ENCODE assay signal across 8 cellular contexts in genomic region chr12:66861157-66861750, GRCh38.
DNase-seq lines count a peak whose midpoint lies in the region; ATAC-seq, FAIRE-seq and TF ChIP-seq lines count a peak whose summit lies in the region.

No MANE protein-coding gene starts in this region.

- no peaks in the 10 kb centered on the region for H3K36me3 ChIP-seq in K562 (ENCODE audit: control insufficient read depth, insufficient read depth, low read length)

- POLR2A ChIA-PET in K562 (lab: Yijun Ruan, JAX): no interaction called here

- DNase-seq in D721Med (ENCODE audit: insufficient read length, low spot score) (no peak), NAMALWA (ENCODE audit: low spot score) (peak; percentile 82), T-helper 9 cell (peak; percentile 40), K562 (ENCODE audit: extremely low read depth in 1 of 4, low spot score in 3 of 4) (peak; percentile 30 to 57 (median 38)), immature natural killer cell (peak; percentile 57 to 65 (median 59))
- peak; percentile 31 to 64 (median 46) for DNase-seq in stimulated activated CD4-positive, alpha-beta T cell treated with anti-CD3 and anti-CD28 coated beads, Interleukin-12 subunit alpha, Interleukin-12 subunit beta, amount 100 ng/mL, for 48 hours (ENCODE audit: low read depth in 2 of 3, low spot score in 1 of 3)

- no peaks in the 10 kb centered on the region for H3K9me3 ChIP-seq in K562 (replicated peaks; ENCODE audit: control insufficient read depth, insufficient read depth, low read depth, low read length)

- H3K27me3 Mint-ChIP-seq in immature natural killer cell (ENCODE audit: low read depth in 3 of 3): peaks cover 3 to 7% (median 5%) of the 10 kb centered on the region in 3 donors

- no peaks in the 10 kb centered on the region for H4K20me1 ChIP-seq in K562 (replicated peaks; ENCODE audit: control insufficient read depth, insufficient read depth, low read length)

- no peak overlapping the region for H3K27ac ChIP-seq in K562 (ENCODE audit: extremely low read depth, low read depth, low read length)

- peak; percentile 58 for ATAC-seq in GM21528 (IDR thresholded peaks at IDR 0.05; ENCODE audit: low FRiP score, unreplicated experiment)
- peak; percentile 51; the same call in 1 of the 3 replicates for ATAC-seq in K562
- ATAC-seq in GM19328 (IDR thresholded peaks at IDR 0.05; ENCODE audit: unreplicated experiment): no peak

- TF ChIP-seq CTCF in D721Med (IDR thresholded peaks at IDR 0.05; ENCODE audit: insufficient read depth, missing control alignments) (peak; percentile 97), K562 (IDR thresholded peaks at IDR 0.05 in 2 of 3, conservative IDR thresholded peaks at IDR 0.05 in 1 of 3; ENCODE audit: insufficient read depth in 2 of 3, low read depth in 1 of 3, low read length in 3 of 3) (peak; percentile 67 to 83 (median 80))

- no peak overlapping the region for H3K4me3 Mint-ChIP-seq in immature natural killer cell

- no TSS peak for BruUV-seq in K562 (replicated peaks; lab: Mats Ljungman, UMichigan)

- no peak for TF ChIP-seq EP300 in K562 (IDR thresholded peaks at IDR 0.05; ENCODE audit: low read length)

- no peaks in the 10 kb centered on the region for H3K4me1 ChIP-seq in K562 (replicated peaks in 1 of 2; ENCODE audit: control insufficient read depth in 2 of 2, insufficient read depth in 2 of 2, low read length in 2 of 2)

- peaks cover 22 to 32% of the 10 kb centered on the region in 2 donors for H3K4me1 Mint-ChIP-seq in immature natural killer cell

- no peak overlapping the region for H2AFZ ChIP-seq in K562 (ENCODE audit: low read depth, low read length)

- FAIRE-seq in D721Med (lab: Jason Lieb, UNC) (peak; percentile 90), K562 (lab: Jason Lieb, UNC) (peak; percentile 89)

- no peak overlapping the region for H3K9ac ChIP-seq in K562 (ENCODE audit: insufficient read depth in 1 of 2, low read depth in 2 of 2, low read length in 2 of 2)

- no peak overlapping the region for H3K27ac Mint-ChIP-seq in immature natural killer cell

- CTCF ChIA-PET in K562 (lab: Yijun Ruan, JAX; ENCODE audit: low intra/inter-chr PET ratio): no interaction called here

- H3K79me2 ChIP-seq in K562 (ENCODE audit: control insufficient read depth, insufficient read depth, low read length): no peaks in the 10 kb centered on the region

- peak; percentile 47 to 69 for TF ChIP-seq RAD21 in K562 (CRISPR knock-in tag; conservative IDR thresholded peaks at IDR 0.05 in 1 of 2, IDR thresholded peaks at IDR 0.05 in 1 of 2)

- H3K4me3 ChIP-seq in K562: no peak overlapping the region

- in situ Hi-C loops in K562 (cut with MboI): no loop called here

- no peaks in the 10 kb centered on the region for H3K9me1 ChIP-seq in K562 (ENCODE audit: control insufficient read depth, insufficient read depth, low read length)

- TF ChIP-seq POLR2A in K562 (conservative IDR thresholded peaks at IDR 0.05): no peak

- no peaks in the 10 kb centered on the region for H3K27me3 ChIP-seq in K562 (ENCODE audit: control insufficient read depth in 2 of 2, insufficient read depth in 2 of 2, low read length in 2 of 2)

- H3K9me3 Mint-ChIP-seq in immature natural killer cell: no peaks in the 10 kb centered on the region

- H3K36me3 Mint-ChIP-seq in immature natural killer cell: no peaks in the 10 kb centered on the region

- intact Hi-C loops in K562 (cut with micrococcal nuclease): loop anchor here (2.0 kb wide), 1 partner anchor 172 kb away; no protein-coding TSS in a partner anchor

- H3K4me2 ChIP-seq in K562 (ENCODE audit: insufficient read depth, low read length): no peak overlapping the region

- WGBS in K562 (ENCODE audit: insufficient coverage, low coverage, missing lambda C conversion rate): 2% methylated on average over 3 of the region's 3 CpGs

TF ChIP-seq in K562, 482 proteins besides CTCF, POLR2A, EP300 and RAD21:
- no peak for TF ChIP-seq FOS (IDR thresholded peaks at IDR 0.05; ENCODE audit: extremely low read depth, insufficient read length)
- no peak for TF ChIP-seq HOXB6 (CRISPR knock-in tag; IDR thresholded peaks at IDR 0.05; ENCODE audit: borderline replicate concordance)
- no peak for TF ChIP-seq GTF2E2 (tag; IDR thresholded peaks at IDR 0.05)
- TF ChIP-seq TEAD2 (tag; IDR thresholded peaks at IDR 0.05): no peak
- TF ChIP-seq PHB2 (IDR thresholded peaks at IDR 0.05; ENCODE audit: low read depth): no peak
- no peak for TF ChIP-seq RAD51 (IDR thresholded peaks at IDR 0.05; ENCODE audit: borderline replicate concordance, low read depth)
- TF ChIP-seq SMC3 (conservative IDR thresholded peaks at IDR 0.05; ENCODE audit: insufficient read depth, low read depth, low read length): peak; percentile 64
- no peak for TF ChIP-seq U2AF1 (optimal IDR thresholded peaks at IDR 0.05; ENCODE audit: low read depth, low read length)
- TF ChIP-seq TCFL5 (CRISPR knock-in tag; conservative IDR thresholded peaks at IDR 0.05): no peak
- TF ChIP-seq HNRNPH1 (optimal IDR thresholded peaks at IDR 0.05; ENCODE audit: low read depth, low read length): no peak
- no peak for TF ChIP-seq MEF2A (IDR thresholded peaks at IDR 0.05; ENCODE audit: control insufficient read depth, low read depth, low read length)
- peak; percentile 71 for TF ChIP-seq ZNF384 (IDR thresholded peaks at IDR 0.05; ENCODE audit: low read depth, low read length)
